Comparison of ENCODE assay signal across 1 cellular context in genomic region chr11:68940651-68941323, GRCh38.
TF ChIP-seq lines count a peak whose summit lies in the region.

No MANE protein-coding gene starts in this region.

TF ChIP-seq in K562, 482 proteins besides CTCF, POLR2A, EP300 and RAD21:
- TF ChIP-seq CUX1 (CRISPR knock-in tag; IDR thresholded peaks at IDR 0.05), result no peak
- no peak for TF ChIP-seq ZNF408 (CRISPR knock-in tag; IDR thresholded peaks at IDR 0.05; ENCODE audit: low read depth)
- TF ChIP-seq ZNF830 (CRISPR knock-in tag; IDR thresholded peaks at IDR 0.05), result no peak
- TF ChIP-seq NFE2L1 (tag; IDR thresholded peaks at IDR 0.05; ENCODE audit: borderline replicate concordance, low read depth), result no peak
- TF ChIP-seq DEAF1 (CRISPR knock-in tag; IDR thresholded peaks at IDR 0.05), result no peak
- TF ChIP-seq ESRRA (IDR thresholded peaks at IDR 0.05; ENCODE audit: borderline replicate concordance, low read depth), result no peak
- no peak for TF ChIP-seq HDAC8 (tag; IDR thresholded peaks at IDR 0.05)
- no peak for TF ChIP-seq PPARD (CRISPR knock-in tag; IDR thresholded peaks at IDR 0.05)
- no peak for TF ChIP-seq ZBTB1 (CRISPR knock-in tag; IDR thresholded peaks at IDR 0.05; ENCODE audit: borderline replicate concordance, low read depth)
- no peak for TF ChIP-seq NR1H2 (CRISPR knock-in tag; IDR thresholded peaks at IDR 0.05)
- TF ChIP-seq, protein P1, sequence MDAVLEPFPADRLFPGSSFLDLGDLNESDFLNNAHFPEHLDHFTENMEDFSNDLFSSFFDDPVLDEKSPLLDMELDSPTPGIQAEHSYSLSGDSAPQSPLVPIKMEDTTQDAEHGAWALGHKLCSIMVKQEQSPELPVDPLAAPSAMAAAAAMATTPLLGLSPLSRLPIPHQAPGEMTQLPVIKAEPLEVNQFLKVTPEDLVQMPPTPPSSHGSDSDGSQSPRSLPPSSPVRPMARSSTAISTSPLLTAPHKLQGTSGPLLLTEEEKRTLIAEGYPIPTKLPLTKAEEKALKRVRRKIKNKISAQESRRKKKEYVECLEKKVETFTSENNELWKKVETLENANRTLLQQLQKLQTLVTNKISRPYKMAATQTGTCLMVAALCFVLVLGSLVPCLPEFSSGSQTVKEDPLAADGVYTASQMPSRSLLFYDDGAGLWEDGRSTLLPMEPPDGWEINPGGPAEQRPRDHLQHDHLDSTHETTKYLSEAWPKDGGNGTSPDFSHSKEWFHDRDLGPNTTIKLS (IDR thresholded peaks at IDR 0.05; ENCODE audit: borderline replicate concordance, low read depth), result no peak
- TF ChIP-seq ZNF766 (CRISPR knock-in tag; conservative IDR thresholded peaks at IDR 0.05), result no peak
- TF ChIP-seq, protein P2, sequence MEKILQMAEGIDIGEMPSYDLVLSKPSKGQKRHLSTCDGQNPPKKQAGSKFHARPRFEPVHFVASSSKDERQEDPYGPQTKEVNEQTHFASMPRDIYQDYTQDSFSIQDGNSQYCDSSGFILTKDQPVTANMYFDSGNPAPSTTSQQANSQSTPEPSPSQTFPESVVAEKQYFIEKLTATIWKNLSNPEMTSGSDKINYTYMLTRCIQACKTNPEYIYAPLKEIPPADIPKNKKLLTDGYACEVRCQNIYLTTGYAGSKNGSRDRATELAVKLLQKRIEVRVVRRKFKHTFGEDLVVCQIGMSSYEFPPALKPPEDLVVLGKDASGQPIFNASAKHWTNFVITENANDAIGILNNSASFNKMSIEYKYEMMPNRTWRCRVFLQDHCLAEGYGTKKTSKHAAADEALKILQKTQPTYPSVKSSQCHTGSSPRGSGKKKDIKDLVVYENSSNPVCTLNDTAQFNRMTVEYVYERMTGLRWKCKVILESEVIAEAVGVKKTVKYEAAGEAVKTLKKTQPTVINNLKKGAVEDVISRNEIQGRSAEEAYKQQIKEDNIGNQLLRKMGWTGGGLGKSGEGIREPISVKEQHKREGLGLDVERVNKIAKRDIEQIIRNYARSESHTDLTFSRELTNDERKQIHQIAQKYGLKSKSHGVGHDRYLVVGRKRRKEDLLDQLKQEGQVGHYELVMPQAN (IDR thresholded peaks at IDR 0.05; ENCODE audit: borderline replicate concordance), result no peak
- TF ChIP-seq, protein P3, sequence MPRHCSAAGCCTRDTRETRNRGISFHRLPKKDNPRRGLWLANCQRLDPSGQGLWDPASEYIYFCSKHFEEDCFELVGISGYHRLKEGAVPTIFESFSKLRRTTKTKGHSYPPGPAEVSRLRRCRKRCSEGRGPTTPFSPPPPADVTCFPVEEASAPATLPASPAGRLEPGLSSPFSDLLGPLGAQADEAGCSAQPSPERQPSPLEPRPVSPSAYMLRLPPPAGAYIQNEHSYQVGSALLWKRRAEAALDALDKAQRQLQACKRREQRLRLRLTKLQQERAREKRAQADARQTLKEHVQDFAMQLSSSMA (CRISPR knock-in tag; IDR thresholded peaks at IDR 0.05), result no peak
- no peak for TF ChIP-seq ZNF717 (CRISPR knock-in tag; IDR thresholded peaks at IDR 0.05)
- no peak for TF ChIP-seq ARID1B (IDR thresholded peaks at IDR 0.05)
- TF ChIP-seq BCL6 (CRISPR knock-in tag; IDR thresholded peaks at IDR 0.05), result no peak
- no peak for TF ChIP-seq ZNF232 (CRISPR knock-in tag; IDR thresholded peaks at IDR 0.05)
